In genomic region chrX:133972916-133973315, GRCh38 we compare ENCODE assay signal across 17 cellular contexts. TPM values are rescaled to one million over a fixed set of nuclear protein-coding genes. Genes with fewer than 3 reads are reported as not detected.
DNase-seq lines count a peak whose midpoint lies in the region; ATAC-seq, FAIRE-seq and TF ChIP-seq lines count a peak whose summit lies in the region.
"Had no signal": no experiment of that assay in that cellular context is flagged by ENCODE, and none has a peak within 500 bp of the region (broad histone marks: within the 10 kb centered on the region; RNA-seq: fewer than 3 reads in every experiment).

No MANE protein-coding gene starts in this region.

- no peak for DNase-seq in bronchial epithelial cell (ENCODE audit: low read depth)
- no peak for DNase-seq in nephron progenitor cell
- DNase-seq in Karpas-422, result no peak
- DNase-seq in stimulated activated effector memory CD8-positive, alpha-beta T cell treated with anti-CD3 and anti-CD28 coated beads, Interleukin-12 subunit alpha, Interleukin-12 subunit beta, amount 100 ng/mL, for 72 hours (ENCODE audit: low spot score in 2 of 2), result no peak
- DNase-seq: C1 segment of cervical spinal cord; CD4-positive, alpha-beta memory T cell; COR-L47; DMS153; DND-41; GOT3 had no signal

- no peaks in the 10 kb centered on the region for H3K79me2 ChIP-seq in Karpas-422 (ENCODE audit: low read length)

- no peaks in the 10 kb centered on the region; the same call in 1 of the 2 replicates for H3K4me1 ChIP-seq in HEK293 (ENCODE audit: control insufficient read depth, insufficient read depth, low read length)
- H3K4me1 ChIP-seq in Karpas-422 (ENCODE audit: low read length), result no peaks in the 10 kb centered on the region
- H3K4me1 ChIP-seq in gastroesophageal sphincter, result no peaks in the 10 kb centered on the region

- peak; percentile 7 for FAIRE-seq in bronchial epithelial cell (lab: Jason Lieb, UNC)
- FAIRE-seq: G401.6, GM12892, H54 had no signal

- peaks cover 40% of the 10 kb centered on the region for H3K4me1 Mint-ChIP-seq in nephron progenitor cell
- H3K4me1 Mint-ChIP-seq in stimulated activated effector memory CD8-positive, alpha-beta T cell treated with anti-CD3 and anti-CD28 coated beads, Interleukin-12 subunit alpha, Interleukin-12 subunit beta, amount 100 ng/mL, for 72 hours, result no peaks in the 10 kb centered on the region
- H3K4me1 Mint-ChIP-seq: CD4-positive, alpha-beta memory T cell had no signal

- peaks cover 9% of the 10 kb centered on the region for H3K9me3 Mint-ChIP-seq in nephron progenitor cell
- no peaks in the 10 kb centered on the region for H3K9me3 Mint-ChIP-seq in stimulated activated effector memory CD8-positive, alpha-beta T cell treated with anti-CD3 and anti-CD28 coated beads, Interleukin-12 subunit alpha, Interleukin-12 subunit beta, amount 100 ng/mL, for 72 hours
- H3K9me3 Mint-ChIP-seq: CD4-positive, alpha-beta memory T cell had no signal

- H3K27me3 ChIP-seq in bronchial epithelial cell (ENCODE audit: control insufficient read depth, insufficient read depth, low read length) (no peaks in the 10 kb centered on the region), Karpas-422 (ENCODE audit: low read length) (no peaks in the 10 kb centered on the region), gastroesophageal sphincter (no peaks in the 10 kb centered on the region)

- H3K27me3 Mint-ChIP-seq in nephron progenitor cell (ENCODE audit: low read depth, poor library complexity), result no peaks in the 10 kb centered on the region

- peaks cover 36% of the 10 kb centered on the region for H3K36me3 Mint-ChIP-seq in nephron progenitor cell (ENCODE audit: low read depth)
- no peaks in the 10 kb centered on the region for H3K36me3 Mint-ChIP-seq in stimulated activated effector memory CD8-positive, alpha-beta T cell treated with anti-CD3 and anti-CD28 coated beads, Interleukin-12 subunit alpha, Interleukin-12 subunit beta, amount 100 ng/mL, for 72 hours
- H3K36me3 Mint-ChIP-seq: CD4-positive, alpha-beta memory T cell had no signal

- no peaks in the 10 kb centered on the region for H3K9me2 ChIP-seq in Karpas-422 (replicated peaks; ENCODE audit: insufficient read depth, low read length)

- H2AFZ ChIP-seq in Karpas-422 (ENCODE audit: low read length), result no peak overlapping the region

- H3K9ac ChIP-seq in Karpas-422 (ENCODE audit: low read length), result no peak overlapping the region

- TF ChIP-seq CTCF in HEK293 (tag by site-specific recombination; IDR thresholded peaks at IDR 0.05) (no peak), bronchial epithelial cell (IDR thresholded peaks at IDR 0.05; ENCODE audit: insufficient read depth, low read length, severe bottlenecking) (no peak), nephron progenitor cell (IDR thresholded peaks at IDR 0.05) (no peak), gastroesophageal sphincter (IDR thresholded peaks at IDR 0.05) (no peak)

- no peak overlapping the region for H3K4me2 ChIP-seq in Karpas-422 (ENCODE audit: low read depth, low read length, poor library complexity, severe bottlenecking)

- no peak for ATAC-seq in stimulated activated effector memory CD8-positive, alpha-beta T cell treated with anti-CD3 and anti-CD28 coated beads, Interleukin-12 subunit alpha, Interleukin-12 subunit beta, amount 100 ng/mL, for 72 hours
- ATAC-seq in gastroesophageal sphincter, result no peak

- H3K27ac Mint-ChIP-seq in nephron progenitor cell, result peak overlapping the region; percentile 62
- H3K27ac Mint-ChIP-seq in stimulated activated effector memory CD8-positive, alpha-beta T cell treated with anti-CD3 and anti-CD28 coated beads, Interleukin-12 subunit alpha, Interleukin-12 subunit beta, amount 100 ng/mL, for 72 hours, result no peak overlapping the region

- no peaks in the 10 kb centered on the region for H3K9me3 ChIP-seq in HEK293 (ENCODE audit: control insufficient read depth, insufficient read depth, low read depth, low read length)
- no peaks in the 10 kb centered on the region for H3K9me3 ChIP-seq in Karpas-422 (ENCODE audit: low read length)
- no peaks in the 10 kb centered on the region for H3K9me3 ChIP-seq in gastroesophageal sphincter
- H3K9me3 ChIP-seq: HAP-1 had no signal

- 72 to 94% methylated on average over 2 to 4 of the region's 4 CpGs for WGBS in gastroesophageal sphincter (ENCODE audit: low coverage in 1 of 2), 2 donors

- H3K4me3 ChIP-seq in HEK293 (ENCODE audit: low read depth, low read length) (no peak overlapping the region), bronchial epithelial cell (ENCODE audit: low read depth, low read length) (no peak overlapping the region), Karpas-422 (ENCODE audit: low read length) (no peak overlapping the region), gastroesophageal sphincter (no peak overlapping the region)
- H3K4me3 ChIP-seq: HAP-1 had no signal

- no peaks in the 10 kb centered on the region for H4K20me1 ChIP-seq in Karpas-422 (ENCODE audit: insufficient read depth, low read depth, low read length)

- POLR2A ChIA-PET in HEK293 (lab: Yijun Ruan, JAX), result no interaction called here

- no peak for TF ChIP-seq POLR2A in gastroesophageal sphincter (IDR thresholded peaks at IDR 0.05)

- CTCF ChIA-PET in HEK293 (lab: Yijun Ruan, JAX), result interaction anchor here (0.6 to 1.3 kb wide), 2 partner anchors 8 to 177 kb away, joined by 3 to 4 read pairs; no protein-coding TSS in a partner anchor

- TF ChIP-seq EP300 in gastroesophageal sphincter (IDR thresholded peaks at IDR 0.05), result no peak

- no peak overlapping the region for H3K27ac ChIP-seq in HEK293 (ENCODE audit: extremely low read depth, low read depth, low read length)
- H3K27ac ChIP-seq in Karpas-422 (ENCODE audit: low read length), result no peak overlapping the region
- H3K27ac ChIP-seq in gastroesophageal sphincter, result no peak overlapping the region

- no peak overlapping the region for H3K4me3 Mint-ChIP-seq in nephron progenitor cell
- H3K4me3 Mint-ChIP-seq in stimulated activated effector memory CD8-positive, alpha-beta T cell treated with anti-CD3 and anti-CD28 coated beads, Interleukin-12 subunit alpha, Interleukin-12 subunit beta, amount 100 ng/mL, for 72 hours, result no peak overlapping the region
- H3K4me3 Mint-ChIP-seq: CD4-positive, alpha-beta memory T cell had no signal

- H3K36me3 ChIP-seq in HEK293 (ENCODE audit: control insufficient read depth in 2 of 2, insufficient read depth in 1 of 2, low read length in 2 of 2) (no peaks in the 10 kb centered on the region), bronchial epithelial cell (ENCODE audit: control insufficient read depth, insufficient read depth, low read length) (no peaks in the 10 kb centered on the region), Karpas-422 (ENCODE audit: insufficient read depth, low read length) (no peaks in the 10 kb centered on the region), gastroesophageal sphincter (no peaks in the 10 kb centered on the region)

TF ChIP-seq in HEK293, 187 proteins besides CTCF, POLR2A, EP300 and RAD21:
- TF ChIP-seq SETDB1 (IDR thresholded peaks at IDR 0.05; ENCODE audit: insufficient read length, low read length), result peak; percentile 58
- peak; percentile 42; the same call in 1 of the 2 replicates for TF ChIP-seq EGR2 (tag by site-specific recombination; IDR thresholded peaks at IDR 0.05; ENCODE audit: low read depth)
- TF ChIP-seq ZFHX2 (tag by site-specific recombination; conservative IDR thresholded peaks at IDR 0.05), result 0 out of 2 replicates have a peak, but pooled peaks have one; percentile 12
- TF ChIP-seq ZBTB11 (tag by site-specific recombination; conservative IDR thresholded peaks at IDR 0.05; ENCODE audit: low read depth), result no peak

RNA-seq across cellular contexts. Expression of gene GPC3, which starts 12.5 kb away (rescaled TPM):
- 0.26 and 0.90 TPM in 2 replicates for total RNA-seq in bronchial epithelial cell
- total RNA-seq in Karpas-422 (2014; rRNA removed; shearing (Covaris generic); ENCODE audit: low replicate concordance), result not detected in 2 replicates
- 10 to 100 TPM in 3 of 4 donors, 1 to 10 TPM in 1; 5.8 to 19.7 (median 14.9) TPM for total RNA-seq in gastroesophageal sphincter
- total RNA-seq: A172 had no signal
